8 cellular contexts compared by ENCODE assay signal in the genomic region with DNA sequence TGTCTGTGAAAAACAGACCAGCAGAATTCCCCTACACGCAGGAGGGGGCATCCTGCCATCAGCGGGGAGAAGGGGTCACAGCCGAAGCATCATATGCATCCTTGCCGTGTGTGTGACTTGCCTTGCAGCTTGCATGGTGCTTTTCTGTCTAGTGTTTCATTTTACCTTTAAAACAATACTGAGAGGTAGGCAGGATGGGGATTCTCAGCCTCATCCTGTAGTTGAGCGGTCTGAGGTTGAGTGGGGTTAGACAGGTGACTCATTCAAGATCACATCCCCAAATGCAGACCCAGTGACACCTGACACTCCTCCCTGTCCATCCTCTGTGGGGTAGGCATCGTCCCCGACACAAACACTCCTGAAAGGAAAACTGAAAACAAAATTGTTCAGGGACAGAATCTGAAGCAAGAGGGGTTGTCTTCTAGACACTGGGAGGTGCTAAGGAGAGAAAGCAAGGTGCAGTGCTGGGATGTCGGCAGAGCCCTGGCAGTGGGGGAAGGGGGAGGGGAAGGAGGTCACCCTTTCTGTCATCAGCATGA. TPM values are rescaled to one million over a fixed set of nuclear protein-coding genes. Genes with fewer than 3 reads are reported as not detected.
DNase-seq lines count a peak whose midpoint lies in the region; ATAC-seq, FAIRE-seq and TF ChIP-seq lines count a peak whose summit lies in the region.

No MANE protein-coding gene starts in this region.

- H3K9me3 ChIP-seq in small intestine (ENCODE audit: control insufficient read depth, low read depth) (no peaks in the 10 kb centered on the region), ovary (no peaks in the 10 kb centered on the region), endodermal cell (ENCODE audit: control insufficient read depth, low read length) (no peaks in the 10 kb centered on the region)

- no peak overlapping the region for H3K9ac ChIP-seq in endodermal cell (ENCODE audit: extremely low read depth, low read length, poor library complexity, severe bottlenecking)

- peak overlapping the region in 1 of 2 donors; percentile 57 for H3K27ac ChIP-seq in small intestine (ENCODE audit: low read depth in 1 of 2, low read length in 1 of 2)
- no peak overlapping the region for H3K27ac ChIP-seq in ovary
- no peak overlapping the region for H3K27ac ChIP-seq in endodermal cell (ENCODE audit: low read depth, low read length)

- 50 to 58% (median 54%) methylated on average over 8 of the region's 8 CpGs for WGBS in small intestine, 3 donors
- WGBS in ovary, 3 donors = 50 to 58% (median 54%) methylated on average over 8 of the region's 8 CpGs
- 80 to 84% methylated on average over 4 to 8 of the region's 8 CpGs for WGBS in endodermal cell (ENCODE audit: insufficient coverage in 1 of 2, insufficient read length in 1 of 2), 2 experiments

- ATAC-seq in GM19035 (IDR thresholded peaks at IDR 0.05; ENCODE audit: unreplicated experiment) = peak; percentile 70
- peak; percentile 46 for ATAC-seq in HG03175 (IDR thresholded peaks at IDR 0.05; ENCODE audit: unreplicated experiment)

- DNase-seq in activated T-cell treated with anti-CD3 and anti-CD28 coated beads for 24 hours (ENCODE audit: low read depth) (peak; percentile 52), small intestine (peak; percentile 61), ovary (no peak), HT-29 (ENCODE audit: low spot score) (no peak), endodermal cell (no peak), NCI-H1436 treated with DMSO at 0.1 percent for 48 hours (lab: John Stamatoyannopoulos, UW) (no peak)

- no peak for FAIRE-seq in small intestine (lab: Jason Lieb, UNC)

- TF ChIP-seq EP300 in ovary (IDR thresholded peaks at IDR 0.05) = no peak

- H3K36me3 Mint-ChIP-seq in endodermal cell (ENCODE audit: low read depth) = no peaks in the 10 kb centered on the region

- intact Hi-C loops in ovary (cut with DNase I) = no loop called here

- H3K4me3 Mint-ChIP-seq in endodermal cell = no peak overlapping the region

- H3K4me3 ChIP-seq in small intestine (ENCODE audit: low read depth in 1 of 2, low read length in 2 of 2) (no peak overlapping the region), ovary (no peak overlapping the region), endodermal cell (ENCODE audit: low read length) (no peak overlapping the region)

- no peaks in the 10 kb centered on the region for H3K36me3 ChIP-seq in small intestine (ENCODE audit: control insufficient read depth in 2 of 2, insufficient read depth in 2 of 2, low read length in 2 of 2)
- H3K36me3 ChIP-seq in ovary = no peaks in the 10 kb centered on the region
- no peaks in the 10 kb centered on the region for H3K36me3 ChIP-seq in endodermal cell (ENCODE audit: control insufficient read depth, insufficient read depth, low read length)

- H3K27me3 Mint-ChIP-seq in endodermal cell (ENCODE audit: insufficient read depth) = no peaks in the 10 kb centered on the region

- TF ChIP-seq POLR2A in ovary (IDR thresholded peaks at IDR 0.05) = no peak

- H3K27me3 ChIP-seq in small intestine (ENCODE audit: control insufficient read depth in 2 of 2, insufficient read depth in 2 of 2, low read length in 2 of 2) (peaks cover 0 to 2% of the 10 kb centered on the region in 2 donors), ovary (no peaks in the 10 kb centered on the region), endodermal cell (ENCODE audit: control insufficient read depth, insufficient read depth, low read length, poor library complexity, severe bottlenecking) (no peaks in the 10 kb centered on the region)

- no peak overlapping the region for H3K27ac Mint-ChIP-seq in endodermal cell

- H3K4me1 ChIP-seq in small intestine (ENCODE audit: control insufficient read depth in 2 of 2, insufficient read depth in 1 of 2, low read depth in 1 of 2, low read length in 1 of 2) (no peaks in the 10 kb centered on the region), ovary (ENCODE audit: insufficient read depth) (no peaks in the 10 kb centered on the region), endodermal cell (ENCODE audit: control insufficient read depth, insufficient read depth, low read length) (no peaks in the 10 kb centered on the region)

- no peaks in the 10 kb centered on the region for H3K9me3 Mint-ChIP-seq in endodermal cell

- H3K4me1 Mint-ChIP-seq in endodermal cell = peaks cover 9% of the 10 kb centered on the region

- TF ChIP-seq CTCF in ovary (IDR thresholded peaks at IDR 0.05) = no peak
- TF ChIP-seq CTCF in endodermal cell (conservative IDR thresholded peaks at IDR 0.05) = no peak

RNA-seq across cellular contexts. Expression of gene ARL4C, which starts 7.9 kb away (rescaled TPM):
- polyA plus RNA-seq in small intestine (1 to 10 TPM; 1.3 to 6.3 (median 4.3) TPM), ovary (1 to 10 TPM; 2.2 to 7.5 TPM)
- total RNA-seq in ovary (10 to 100 TPM in 1 of 7 donors, 1 to 10 TPM in 5, under 1 TPM in 1; 0.94 to 18.3 (median 5.1) TPM), endodermal cell (10 to 100 TPM in 1 of 2 donors, 1 to 10 TPM in 1; 9.3 to 21.7 TPM)
- total RNA-seq in HT-29 (2014; rRNA removed; shearing (Covaris generic)) = 1.5 and 2.1 TPM in 2 replicates
- polyA plus RNA-seq in endodermal cell (2013, experiment 1 of 2) = 74.9 TPM
- polyA plus RNA-seq in endodermal cell (2013, experiment 2 of 2) = 65.4 TPM

Comparison
In these comparisons a context has a peak if more than half of its experiments do, and no peak if none do; other contexts are left out.
1. DNase-seq: peak in activated T-cell treated with anti-CD3 and anti-CD28 coated beads for 24 hours (single experiment) and small intestine (single experiment); none in ovary (0 of 5), HT-29 (single experiment), endodermal cell (single experiment) and NCI-H1436 treated with DMSO at 0.1 percent for 48 hours (single experiment).